ENCODE assay signal across 8 cellular contexts in genomic region chr17:32006957-32007462, GRCh38. TPM values are rescaled to one million over a fixed set of nuclear protein-coding genes. Genes with fewer than 3 reads are reported as not detected.
DNase-seq lines count a peak whose midpoint lies in the region; ATAC-seq, FAIRE-seq and TF ChIP-seq lines count a peak whose summit lies in the region.

Gene LRRC37B (plus strand): TSS chr17:32007383. CDS start chr17:32021393, 14,010 bp downstream.

- TF ChIP-seq CTCF in ascending aorta (IDR thresholded peaks at IDR 0.05) = peak; percentile 91 to 98 (median 98)
- peak; percentile 98 for TF ChIP-seq CTCF in hepatocyte (IDR thresholded peaks at IDR 0.05; ENCODE audit: poor library complexity)
- peak; percentile 66 for TF ChIP-seq CTCF in retinal pigment epithelial cell (conservative IDR thresholded peaks at IDR 0.05; ENCODE audit: low read depth, low read length)

- no peaks in the 10 kb centered on the region for H3K27me3 ChIP-seq in ascending aorta
- H3K27me3 ChIP-seq in hepatocyte = no peaks in the 10 kb centered on the region

- H3K4me3 ChIP-seq in ascending aorta (peak within 1 kb of the TSS; percentile 87 to 95), hepatocyte (peak within 1 kb of the TSS; percentile 97), retinal pigment epithelial cell (ENCODE audit: low read length) (peak within 1 kb of the TSS; percentile 95)

- H4K20me1 ChIP-seq in hepatocyte (ENCODE audit: insufficient read depth, poor library complexity, severe bottlenecking) = peaks cover 10% of the 10 kb centered on the region

- peak within 1 kb of the TSS; percentile 62 to 92 for H3K27ac ChIP-seq in ascending aorta
- H3K27ac ChIP-seq in hepatocyte = peak within 1 kb of the TSS; percentile 93

- H3K4me2 ChIP-seq in hepatocyte = peak within 1 kb of the TSS; percentile 100

- 2% methylated on average over 31 of the region's 51 CpGs for WGBS in hepatocyte (ENCODE audit: low lambda C conversion rate, missing lambda C conversion rate)

- peaks cover 13% of the 10 kb centered on the region for H3K36me3 Mint-ChIP-seq in T-helper 2 cell treated with Interferon-gamma antibody and Interleukin-4, amounts not matched to agents 5 μg/mL and 100 μg/mL, for 36 hours (ENCODE audit: low read depth)

- H3K79me2 ChIP-seq in hepatocyte = peaks cover 44% of the 10 kb centered on the region

- no peaks in the 10 kb centered on the region for H3K9me3 Mint-ChIP-seq in T-helper 2 cell treated with Interferon-gamma antibody and Interleukin-4, amounts not matched to agents 5 μg/mL and 100 μg/mL, for 36 hours

- TF ChIP-seq POLR2A in GM12891 (IDR thresholded peaks at IDR 0.05; ENCODE audit: low read depth, low read length) = no peak

- DNase-seq in GM12891 (ENCODE audit: insufficient read length, low spot score) = peak; percentile 79
- peak; percentile 41 for DNase-seq in NCI-H146 treated with DMSO at 0.1 percent for 48 hours (lab: John Stamatoyannopoulos, UW; ENCODE audit: unreplicated experiment)
- DNase-seq in T-helper 2 cell treated with Interferon-gamma antibody and Interleukin-4, amounts not matched to agents 5 μg/mL and 100 μg/mL, for 36 hours (ENCODE audit: low spot score) = peak; percentile 89
- peak; percentile 51 to 93 for DNase-seq in ascending aorta (ENCODE audit: low spot score in 2 of 2)
- DNase-seq in hepatocyte (ENCODE audit: low spot score) = peak; percentile 93
- DNase-seq in retinal pigment epithelial cell (ENCODE audit: low read depth) = no peak
- no peak for DNase-seq in cortex of kidney (lab: John Stamatoyannopoulos, UW)

- peak within 1 kb of the TSS; percentile 86 for H3K27ac Mint-ChIP-seq in T-helper 2 cell treated with Interferon-gamma antibody and Interleukin-4, amounts not matched to agents 5 μg/mL and 100 μg/mL, for 36 hours

- no peaks in the 10 kb centered on the region for H3K36me3 ChIP-seq in ascending aorta
- no peaks in the 10 kb centered on the region for H3K36me3 ChIP-seq in hepatocyte (replicated peaks; ENCODE audit: insufficient read depth, low read depth)

- peaks cover 28% of the 10 kb centered on the region for H3K4me1 Mint-ChIP-seq in T-helper 2 cell treated with Interferon-gamma antibody and Interleukin-4, amounts not matched to agents 5 μg/mL and 100 μg/mL, for 36 hours (ENCODE audit: low read depth)

- H2AFZ ChIP-seq in hepatocyte = peak within 1 kb of the TSS; percentile 99

- H3K9me3 ChIP-seq in ascending aorta (no peaks in the 10 kb centered on the region), hepatocyte (ENCODE audit: low read depth) (no peaks in the 10 kb centered on the region)

- H3K4me1 ChIP-seq in ascending aorta (peaks cover 5 to 15% of the 10 kb centered on the region in 2 donors), hepatocyte (ENCODE audit: insufficient read depth) (peaks cover 7% of the 10 kb centered on the region)

- no peaks in the 10 kb centered on the region for H3K9me2 ChIP-seq in hepatocyte (replicated peaks; ENCODE audit: insufficient read depth)

- FAIRE-seq in GM12891 (lab: Jason Lieb, UNC) = peak; percentile 96

- H3K27me3 Mint-ChIP-seq in T-helper 2 cell treated with Interferon-gamma antibody and Interleukin-4, amounts not matched to agents 5 μg/mL and 100 μg/mL, for 36 hours (ENCODE audit: low read depth) = no peaks in the 10 kb centered on the region

- peak within 1 kb of the TSS; percentile 86 for H3K4me3 Mint-ChIP-seq in T-helper 2 cell treated with Interferon-gamma antibody and Interleukin-4, amounts not matched to agents 5 μg/mL and 100 μg/mL, for 36 hours

- peak; percentile 89 for ATAC-seq in HG02798 (IDR thresholded peaks at IDR 0.05; ENCODE audit: poor library complexity, unreplicated experiment)

- intact Hi-C loops in ascending aorta (cut with DNase I) = loop anchor here (2.0 kb wide), 1 partner anchor 136 kb away; the partner anchor contains the start of gene RHOT1

TF ChIP-seq in GM12891, 5 proteins besides CTCF, POLR2A, EP300 and RAD21:
- no peak for TF ChIP-seq POLR2AphosphoS5 (IDR thresholded peaks at IDR 0.05; ENCODE audit: low read depth, low read length)
- TF ChIP-seq POU2F2 (IDR thresholded peaks at IDR 0.05; ENCODE audit: low read depth, low read length) = no peak
- TF ChIP-seq TAF1 (IDR thresholded peaks at IDR 0.05; ENCODE audit: low read depth, low read length) = no peak
- no peak for TF ChIP-seq SPI1 (IDR thresholded peaks at IDR 0.05; ENCODE audit: low read depth, low read length)
- TF ChIP-seq PAX5 (IDR thresholded peaks at IDR 0.05; ENCODE audit: insufficient read depth, low read length, severe bottlenecking) = no peak

RNA-seq across cellular contexts. Expression of gene LRRC37B, which starts in this region (rescaled TPM):
- polyA plus RNA-seq in GM12891 (2012; ENCODE audit: low read depth, missing spikeins) = 5.9 TPM
- 0.75 TPM for total RNA-seq in ascending aorta
- 14.6 and 22.6 TPM in 2 replicates for total RNA-seq in hepatocyte
- polyA plus RNA-seq in hepatocyte = 12.4 and 13.3 TPM in 2 replicates

Comparison
In these comparisons a context has a peak if more than half of its experiments do, and no peak if none do; other contexts are left out.
1. Peak in DNase-seq, H3K4me3 ChIP-seq and H3K27ac ChIP-seq in ascending aorta; RNA of the gene not detected or under 1 TPM.
2. DNase-seq: peak in GM12891 (single experiment), NCI-H146 treated with DMSO at 0.1 percent for 48 hours (single experiment), T-helper 2 cell treated with Interferon-gamma antibody and Interleukin-4, amounts not matched to agents 5 μg/mL and 100 μg/mL, for 36 hours (single experiment) and hepatocyte (single experiment); none in retinal pigment epithelial cell (single experiment) and cortex of kidney (single experiment).
3. Peak in every context shown above with its lines, with median percentiles within 50 percentile points of each other: H3K4me3 ChIP-seq and CTCF ChIP-seq.